In the genomic region with DNA sequence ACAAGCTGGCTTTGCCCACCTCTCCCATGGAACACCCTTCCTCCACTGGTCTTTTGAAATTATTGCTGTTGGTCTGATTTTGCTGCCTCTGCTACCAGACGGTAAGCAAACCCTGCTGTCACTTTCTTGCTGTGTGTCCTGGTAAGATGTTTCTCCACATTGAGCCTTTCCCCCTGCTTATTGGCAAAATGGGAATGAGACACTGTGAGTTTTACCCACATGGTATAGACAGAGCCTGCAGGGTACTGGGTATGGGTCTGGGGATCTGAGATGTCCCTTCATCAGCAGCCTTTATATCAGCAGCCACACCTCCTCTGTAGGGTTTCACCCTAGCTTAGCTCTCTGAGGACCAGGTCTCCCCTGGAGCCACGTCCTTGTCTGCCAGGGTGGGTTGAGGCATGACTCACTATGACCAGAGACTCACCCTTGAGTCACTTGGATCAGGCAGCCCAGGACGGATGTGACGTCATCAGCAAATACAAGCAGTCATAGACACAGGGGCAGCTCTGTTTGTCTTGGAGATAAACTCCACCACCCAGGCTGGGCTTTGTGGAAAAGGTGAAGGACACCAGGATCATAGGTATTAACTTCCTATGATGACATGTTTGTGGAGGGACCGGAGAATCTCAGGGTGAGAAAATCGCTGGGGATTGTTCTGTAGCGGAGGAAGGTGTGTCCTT, we compare ENCODE assay signal across 8 cellular contexts. TPM values are rescaled to one million over a fixed set of nuclear protein-coding genes. Genes with fewer than 3 reads are reported as not detected.
DNase-seq lines count a peak whose midpoint lies in the region; ATAC-seq and TF ChIP-seq lines count a peak whose summit lies in the region.

No MANE protein-coding gene starts in this region.

- POLR2A ChIA-PET in AG04450 (lab: Yijun Ruan, JAX) = interaction anchor here (0.5 to 1.3 kb wide), 4 partner anchors 37 to 129 kb away, joined by 3 to 5 read pairs (median 4); no protein-coding TSS in a partner anchor

- H3K4me1 Mint-ChIP-seq in HFFc6 (ENCODE audit: low read depth) = peaks cover 34% of the 10 kb centered on the region
- H3K4me1 Mint-ChIP-seq in activated T-helper 17 cell treated with anti-CD3 and anti-CD28 coated beads, Interleukin-2, amount 50 U/mL, for 72 hours = peaks cover 8% of the 10 kb centered on the region

- DNase-seq in AG04450 (ENCODE audit: low read depth, low spot score) (peak; percentile 77), HFFc6 (peak; percentile 97), left lung (peak in 1 of 2 donors; percentile 61), activated gamma-delta T cell (lab: John Stamatoyannopoulos, UW) (no peak), esophagus muscularis mucosa (ENCODE audit: extremely low spot score) (no peak), cerebellum (ENCODE audit: low spot score) (no peak)

- H3K27me3 ChIP-seq in AG04450 (ENCODE audit: control insufficient read depth, insufficient read depth, low read length) (no peaks in the 10 kb centered on the region), left lung (no peaks in the 10 kb centered on the region), esophagus muscularis mucosa (peaks cover 0 to 41% (median 0%) of the 10 kb centered on the region in 4 donors)

- no peaks in the 10 kb centered on the region for H3K9me3 Mint-ChIP-seq in HFFc6
- no peaks in the 10 kb centered on the region for H3K9me3 Mint-ChIP-seq in activated T-helper 17 cell treated with anti-CD3 and anti-CD28 coated beads, Interleukin-2, amount 50 U/mL, for 72 hours

- H3K4me3 ChIP-seq in AG04450 (ENCODE audit: low read depth, low read length) = no peak overlapping the region
- no peak overlapping the region for H3K4me3 ChIP-seq in left lung
- H3K4me3 ChIP-seq in esophagus muscularis mucosa = no peak overlapping the region

- H3K36me3 ChIP-seq in left lung (no peaks in the 10 kb centered on the region), esophagus muscularis mucosa (no peaks in the 10 kb centered on the region)

- H3K9me3 ChIP-seq in AG04450 (ENCODE audit: control insufficient read depth, insufficient read depth, low read length) (no peaks in the 10 kb centered on the region), left lung (no peaks in the 10 kb centered on the region), esophagus muscularis mucosa (no peaks in the 10 kb centered on the region)

- intact Hi-C loops in left lung (cut with DNase I) = no loop called here
- intact Hi-C loops in esophagus muscularis mucosa (cut with DNase I) = no loop called here

- WGBS in esophagus muscularis mucosa = 66% methylated on average over 7 of the region's 7 CpGs

- peak overlapping the region; percentile 86 for H3K4me3 Mint-ChIP-seq in HFFc6
- H3K4me3 Mint-ChIP-seq in activated T-helper 17 cell treated with anti-CD3 and anti-CD28 coated beads, Interleukin-2, amount 50 U/mL, for 72 hours = peak overlapping the region; percentile 23

- H3K27ac ChIP-seq in AG04450 (ENCODE audit: low read depth, low read length) (peak overlapping the region; percentile 65), left lung (no peak overlapping the region), esophagus muscularis mucosa (replicated peaks in 1 of 4) (no peak overlapping the region)

- TF ChIP-seq CTCF in AG04450 (IDR thresholded peaks at IDR 0.05; ENCODE audit: low read depth, low read length) (no peak), HFFc6 (IDR thresholded peaks at IDR 0.05) (no peak), left lung (IDR thresholded peaks at IDR 0.05) (no peak), esophagus muscularis mucosa (IDR thresholded peaks at IDR 0.05) (no peak)

- ATAC-seq in activated T-helper 17 cell treated with anti-CD3 and anti-CD28 coated beads, Interleukin-2, amount 50 U/mL, for 72 hours (replicated peaks) = peak; percentile 97
- peak; percentile 59 for ATAC-seq in left lung
- ATAC-seq in HG03469 (IDR thresholded peaks at IDR 0.05; ENCODE audit: unreplicated experiment) = no peak

- TF ChIP-seq POLR2A in esophagus muscularis mucosa (IDR thresholded peaks at IDR 0.05; ENCODE audit: low read depth) = no peak

- TF ChIP-seq EP300 in esophagus muscularis mucosa (IDR thresholded peaks at IDR 0.05) = no peak

- H3K36me3 Mint-ChIP-seq in HFFc6 (ENCODE audit: low read depth) = peaks cover 5% of the 10 kb centered on the region
- no peaks in the 10 kb centered on the region for H3K36me3 Mint-ChIP-seq in activated T-helper 17 cell treated with anti-CD3 and anti-CD28 coated beads, Interleukin-2, amount 50 U/mL, for 72 hours (ENCODE audit: low read depth)

- peaks cover 0 to 4% of the 10 kb centered on the region in 2 donors for H3K4me1 ChIP-seq in left lung
- peaks cover 0 to 4% (median 0%) of the 10 kb centered on the region in 4 donors for H3K4me1 ChIP-seq in esophagus muscularis mucosa

- no peaks in the 10 kb centered on the region; the same call in none of the 2 replicates for H3K27me3 Mint-ChIP-seq in HFFc6 (ENCODE audit: insufficient read depth)
- peaks cover 9% of the 10 kb centered on the region for H3K27me3 Mint-ChIP-seq in activated T-helper 17 cell treated with anti-CD3 and anti-CD28 coated beads, Interleukin-2, amount 50 U/mL, for 72 hours

- CTCF ChIA-PET in AG04450 (lab: Charles Lee) = interaction anchor here (0.6 to 1.7 kb wide), 5 partner anchors 9 to 412 kb away, joined by 3 to 5 read pairs (median 4); no protein-coding TSS in a partner anchor

- peak overlapping the region; percentile 99 for H3K27ac Mint-ChIP-seq in HFFc6
- H3K27ac Mint-ChIP-seq in activated T-helper 17 cell treated with anti-CD3 and anti-CD28 coated beads, Interleukin-2, amount 50 U/mL, for 72 hours = peak overlapping the region; percentile 42

RNA-seq across cellular contexts. Expression of gene BAIAP2L1, which starts 17.9 kb away (rescaled TPM):
- 3.9 and 4.1 TPM in 2 replicates for polyA plus RNA-seq in AG04450 (2011; rRNA removed)
- 3.6 and 4.6 TPM in 2 replicates for polyA minus RNA-seq in AG04450 (2011; rRNA and poly(A)+ RNA removed)
- total RNA-seq in HFFc6 (2021; fragmentation: NEBNext Ultra II Directional; extraction: Animal tissue kit (Norgen Biotek cat#: 25700)) = 10 to 100 TPM; 12.9 to 17.5 (median 14.2) TPM
- total RNA-seq in activated T-helper 17 cell treated with anti-CD3 and anti-CD28 coated beads, Interleukin-2, amount 50 U/mL, for 72 hours = 1 to 10 TPM; 1.2 to 6.0 TPM
- 10 to 100 TPM; 24.2 to 31.8 TPM for total RNA-seq in left lung
- total RNA-seq in esophagus muscularis mucosa = 1 to 10 TPM in 3 of 4 donors, under 1 TPM in 1; 0.84 to 2.5 (median 1.6) TPM
- 1.3 TPM for total RNA-seq in cerebellum

Comparison
In these comparisons a context has a peak if more than half of its experiments do, and no peak if none do; other contexts are left out.
1. DNase-seq: peak in AG04450 (single experiment) and HFFc6 (single experiment); none in activated gamma-delta T cell (single experiment), esophagus muscularis mucosa (single experiment) and cerebellum (single experiment).